Comparison of ENCODE assay signal across 12 cellular contexts in the genomic region with DNA sequence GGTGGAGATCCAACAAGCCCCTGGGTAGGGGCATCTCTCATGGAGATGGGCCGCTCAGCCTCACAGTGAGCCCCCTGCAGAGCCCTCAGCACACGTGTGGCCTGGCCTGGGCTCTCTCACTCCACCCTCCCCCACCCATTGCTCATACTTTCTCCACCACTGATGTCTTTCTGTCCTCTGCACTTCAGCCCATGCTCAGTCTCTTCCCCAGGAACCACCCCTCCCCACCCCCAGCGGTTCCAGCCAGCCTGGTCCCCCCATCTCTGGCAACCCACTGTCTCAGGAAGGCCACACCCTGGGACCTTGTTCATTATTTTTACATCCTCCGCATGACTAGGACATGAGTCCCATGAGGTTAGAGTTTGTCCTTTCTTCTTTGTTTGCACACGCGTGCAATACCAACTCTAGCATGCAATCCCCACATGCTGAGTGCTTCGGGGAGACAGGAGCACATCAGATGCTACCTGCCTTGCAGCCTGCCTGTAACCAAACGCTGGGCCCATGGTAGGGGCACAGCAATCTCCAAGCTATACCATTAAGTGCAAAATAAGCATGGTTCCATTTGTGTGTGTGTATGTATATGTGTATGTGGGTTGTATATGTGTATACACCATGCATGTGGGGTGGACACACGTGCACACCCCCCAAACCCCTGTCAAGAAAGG.
"Had no signal": no experiment of that assay in that cellular context is flagged by ENCODE, and none has a peak within 500 bp of the region (broad histone marks: within the 10 kb centered on the region; RNA-seq: fewer than 3 reads in every experiment).

No MANE protein-coding gene starts in this region.

- H3K36me3 ChIP-seq: neutrophil, sigmoid colon had no signal

- DNase-seq: dermis blood vessel endothelial cell; foreskin keratinocyte; hippocampal formation; left colon; mucosa of descending colon; naive thymus-derived CD8-positive, alpha-beta T cell; sigmoid colon; stimulated activated CD4-positive, alpha-beta T cell treated with anti-CD3 and anti-CD28 coated beads, Interleukin-12 subunit alpha, Interleukin-12 subunit beta, amount 100 ng/mL, for 4 hours; stimulated activated naive CD4-positive, alpha-beta T cell treated with Interleukin-2 at 50 U/mL for 16 hours; trophoblast cell had no signal

- H3K4me1 ChIP-seq: foreskin keratinocyte, sigmoid colon had no signal

- ATAC-seq: foreskin keratinocyte; left colon; mucosa of descending colon; naive thymus-derived CD8-positive, alpha-beta T cell had no signal

- H3K9me3 ChIP-seq: mucosa of descending colon, neutrophil had no signal

- H3K27me3 ChIP-seq: foreskin keratinocyte, neutrophil, sigmoid colon had no signal

- H3K4me3 ChIP-seq: mucosa of descending colon, sigmoid colon, skin epidermis had no signal

- H3K27ac ChIP-seq: foreskin keratinocyte, neutrophil, sigmoid colon, skin epidermis had no signal
